Comparison of ENCODE assay signal across 1 cellular context in the genomic region with DNA sequence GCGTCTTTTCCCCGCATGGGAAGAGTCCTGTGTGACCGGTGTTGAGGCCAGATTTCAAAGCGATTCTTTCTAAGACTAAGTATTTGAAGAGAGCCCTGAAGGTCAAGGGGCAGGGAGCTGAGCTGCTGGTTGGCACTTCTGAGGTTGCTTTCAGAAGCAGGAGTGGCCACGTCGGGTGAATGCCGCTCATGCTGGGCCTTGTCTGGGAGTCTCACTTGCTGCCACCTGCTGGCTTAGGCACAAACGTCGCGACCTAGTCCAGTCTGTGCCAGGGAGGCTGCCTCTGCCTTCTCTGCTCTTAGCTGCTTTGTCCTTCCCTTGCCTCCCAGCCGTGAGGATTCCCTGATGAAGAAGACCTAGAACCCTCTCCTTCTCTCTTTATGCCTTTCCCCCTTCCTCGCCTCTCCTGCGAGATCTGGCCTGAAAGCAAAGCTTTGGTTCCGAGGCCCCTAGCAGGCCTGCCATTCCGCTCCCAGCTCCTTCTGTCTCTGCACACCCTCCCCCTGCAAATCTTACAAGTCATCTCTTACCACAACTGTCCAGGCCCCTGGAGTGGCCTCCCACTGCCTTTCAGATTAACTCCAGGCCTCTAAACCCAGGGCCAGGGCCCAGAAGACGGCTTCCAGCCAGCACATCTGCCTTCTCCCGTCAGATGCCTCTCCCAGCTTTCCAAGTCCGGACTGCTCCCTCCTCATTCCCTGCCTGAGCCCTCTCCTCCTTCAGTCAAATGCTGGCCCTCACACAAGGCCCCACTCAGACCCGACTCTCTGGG.
TF ChIP-seq lines count a peak whose summit lies in the region.

No MANE protein-coding gene starts in this region.

TF ChIP-seq in endothelial cell of umbilical vein, 7 proteins besides CTCF, POLR2A, EP300 and RAD21:
- no peak for TF ChIP-seq POLR2AphosphoS5 (IDR thresholded peaks at IDR 0.05; ENCODE audit: insufficient read depth, low read depth, low read length)
- TF ChIP-seq FOS (IDR thresholded peaks at IDR 0.05; ENCODE audit: borderline replicate concordance, insufficient read depth, low read length), result no peak
- TF ChIP-seq, protein P1, sequence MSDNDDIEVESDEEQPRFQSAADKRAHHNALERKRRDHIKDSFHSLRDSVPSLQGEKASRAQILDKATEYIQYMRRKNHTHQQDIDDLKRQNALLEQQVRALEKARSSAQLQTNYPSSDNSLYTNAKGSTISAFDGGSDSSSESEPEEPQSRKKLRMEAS (IDR thresholded peaks at IDR 0.05; ENCODE audit: insufficient read depth, insufficient read length), result no peak
- no peak for TF ChIP-seq GATA2 (IDR thresholded peaks at IDR 0.05; ENCODE audit: insufficient read depth, insufficient read length, low read depth, low read length)
- TF ChIP-seq MYC (IDR thresholded peaks at IDR 0.05; ENCODE audit: low read depth, low read length), result no peak
- no peak for TF ChIP-seq JUN (IDR thresholded peaks at IDR 0.05; ENCODE audit: borderline replicate concordance, insufficient read depth, insufficient read length, low read depth)
- no peak for TF ChIP-seq EZH2 (IDR thresholded peaks at IDR 0.05; ENCODE audit: borderline replicate concordance, low read depth, low read length, severe bottlenecking)
